Comparison of ENCODE assay signal across 9 cellular contexts in the genomic region with DNA sequence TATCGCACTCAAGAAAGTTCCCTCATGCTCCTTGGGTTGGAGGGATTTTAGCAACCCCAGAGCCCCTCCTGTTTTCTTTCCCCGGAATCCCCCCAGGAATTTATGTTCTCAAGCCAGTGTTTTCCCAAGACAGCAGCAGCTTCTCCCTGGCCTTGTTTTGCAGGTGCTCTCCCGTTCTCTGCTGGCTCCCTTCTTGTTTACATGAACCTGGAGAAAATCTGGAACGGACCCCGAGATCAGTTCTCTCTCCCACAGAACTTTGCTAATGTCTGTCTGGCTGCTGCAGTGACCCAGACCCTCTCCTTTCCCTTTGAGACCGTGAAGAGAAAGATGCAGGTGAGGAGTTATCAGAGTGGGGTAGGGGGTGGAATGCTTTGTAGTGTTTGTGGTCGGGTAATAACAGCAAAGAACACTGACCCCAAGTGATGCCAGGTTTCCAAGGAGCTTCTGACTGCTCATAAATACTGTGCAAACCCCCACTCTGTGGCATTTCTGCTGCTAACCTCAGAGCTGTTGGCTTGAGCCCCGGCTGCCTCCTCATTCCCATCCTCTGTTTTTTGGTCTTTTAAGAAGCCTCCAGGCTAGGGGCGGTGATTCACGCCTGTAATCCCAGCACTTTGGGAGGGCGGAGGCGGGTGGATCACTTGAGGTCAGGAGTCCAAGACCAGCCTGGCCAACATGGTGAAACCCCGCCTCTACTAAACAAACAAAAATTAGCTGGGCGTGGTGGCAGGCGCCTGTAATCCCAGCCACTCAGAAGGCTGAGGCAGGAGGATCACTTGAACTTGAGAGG. TPM values are rescaled to one million over a fixed set of nuclear protein-coding genes. Genes with fewer than 3 reads are reported as not detected.
A peak's percentile ranks its signal among the peaks of the same experiment; 100 is the strongest.
DNase-seq lines count a peak whose midpoint lies in the region; ATAC-seq and TF ChIP-seq lines count a peak whose summit lies in the region.
"Had no signal": no experiment of that assay in that cellular context is flagged by ENCODE, and none has a peak within 500 bp of the region (broad histone marks: within the 10 kb centered on the region; RNA-seq: fewer than 3 reads in every experiment).

No MANE protein-coding gene starts in this region.

- H3K4me1 ChIP-seq in IMR-90 (ENCODE audit: control insufficient read depth, insufficient read depth, low read length) (no peaks in the 10 kb centered on the region), breast epithelium (no peaks in the 10 kb centered on the region)

- H3K4me2 ChIP-seq in IMR-90 (ENCODE audit: low read depth, low read length): no peak overlapping the region

- TF ChIP-seq POLR2A in IMR-90 (IDR thresholded peaks at IDR 0.05; ENCODE audit: low read depth, low read length) (no peak), breast epithelium (IDR thresholded peaks at IDR 0.05) (no peak)

- no peak overlapping the region for H3K4me3 ChIP-seq in IMR-90 (ENCODE audit: insufficient read depth, low read depth, low read length)
- H3K4me3 ChIP-seq in breast epithelium: no peak overlapping the region

- in situ Hi-C loops in IMR-90 (cut with MboI; ENCODE audit: low sequenced_read_pairs): no loop called here

- H2AK5ac ChIP-seq in IMR-90 (ENCODE audit: low read depth, low read length): no peak overlapping the region

- H2BK120ac ChIP-seq in IMR-90 (ENCODE audit: low read depth, low read length): no peak overlapping the region

- peak; percentile 62 for ATAC-seq in IMR-90 (ENCODE audit: low read depth)
- ATAC-seq in GM19467 (IDR thresholded peaks at IDR 0.05; ENCODE audit: unreplicated experiment): no peak
- ATAC-seq in HG03135 (IDR thresholded peaks at IDR 0.05; ENCODE audit: unreplicated experiment): no peak

- no peak overlapping the region for H2BK20ac ChIP-seq in IMR-90 (ENCODE audit: low read depth, low read length)

- H3K23ac ChIP-seq in IMR-90 (ENCODE audit: low read depth, low read length): no peak overlapping the region

- dilution Hi-C loops in IMR-90 (cut with HindIII; ENCODE audit: low sequenced_read_pairs, unreplicated experiment): no loop called here

- no peak overlapping the region for H2BK15ac ChIP-seq in IMR-90 (ENCODE audit: low read depth, low read length)

- POLR2A ChIA-PET in IMR-90 (lab: Charles Lee; ENCODE audit: unreplicated experiment): interaction anchor here (0.6 kb wide), 1 partner anchor 190 kb away, joined by 3 read pairs; no protein-coding TSS in a partner anchor

- no peak overlapping the region for H3K9ac ChIP-seq in IMR-90 (ENCODE audit: low read depth, low read length)

- DNase-seq in AG08396 (ENCODE audit: low spot score): peak; percentile 66
- peak; percentile 69 for DNase-seq in IMR-90
- peak; percentile 53 to 86 for DNase-seq in breast epithelium (ENCODE audit: low spot score in 2 of 2)
- DNase-seq in mucosa of gallbladder (ENCODE audit: low spot score): peak; percentile 15
- no peak for DNase-seq in NCI-H526 treated with DMSO at 0.1 percent for 48 hours (lab: John Stamatoyannopoulos, UW)
- no peak for DNase-seq in NCI-H1930 (lab: John Stamatoyannopoulos, UW)

- H4K91ac ChIP-seq in IMR-90 (ENCODE audit: insufficient read depth, low read depth, low read length): no peak overlapping the region

- no peak overlapping the region for H2AFZ ChIP-seq in IMR-90 (replicated peaks; ENCODE audit: low read length, poor library complexity)

- H3K56ac ChIP-seq in IMR-90 (ENCODE audit: extremely low read depth, insufficient read depth, low read length): no peak overlapping the region

- H4K8ac ChIP-seq in IMR-90 (ENCODE audit: low read depth in 2 of 2, low read length in 2 of 2): no peak overlapping the region

- no peak overlapping the region for H3K18ac ChIP-seq in IMR-90 (ENCODE audit: low read depth, low read length)

- TF ChIP-seq CTCF in IMR-90 (conservative IDR thresholded peaks at IDR 0.05; ENCODE audit: low read depth, low read length) (no peak), breast epithelium (IDR thresholded peaks at IDR 0.05) (no peak)

- WGBS in IMR-90 (ENCODE audit: extremely low coverage in 2 of 2, insufficient read length in 1 of 2), 2 experiments: 66% methylated on average over 3 of the region's 15 CpGs; no CpG with 5 or more reads in 1 of the 2 experiments

- H3K9me3 ChIP-seq in IMR-90 (ENCODE audit: control insufficient read depth, insufficient read depth, low read length): no peaks in the 10 kb centered on the region
- H3K9me3 ChIP-seq in breast epithelium: no peaks in the 10 kb centered on the region

- H2AK9ac ChIP-seq in IMR-90 (replicated peaks; ENCODE audit: low read depth, low read length, poor library complexity): no peak overlapping the region

- no TSS peak for BruUV-seq in IMR-90 (replicated peaks; lab: Mats Ljungman, UMichigan)

- CTCF ChIA-PET in IMR-90 (lab: Yijun Ruan, JAX): no interaction called here

- peaks cover 0 to 6% of the 10 kb centered on the region in 2 experiments; a peak in 2 of 4 replicates for H3K79me1 ChIP-seq in IMR-90 (ENCODE audit: low read depth in 1 of 2, low read length in 2 of 2)

- no peak overlapping the region for H3K4ac ChIP-seq in IMR-90 (ENCODE audit: low read depth, low read length)

- no peak overlapping the region for H4K5ac ChIP-seq in IMR-90 (ENCODE audit: low read depth, low read length)

- H3K9me1 ChIP-seq in IMR-90 (ENCODE audit: insufficient read depth, low read length): peaks cover 3% of the 10 kb centered on the region; the same call in 1 of the 2 replicates

- H3K27me3 ChIP-seq in IMR-90 (ENCODE audit: control insufficient read depth, insufficient read depth, low read length) (no peaks in the 10 kb centered on the region), breast epithelium (peaks cover 0 to 7% of the 10 kb centered on the region in 2 donors)

- no peak overlapping the region for H3K14ac ChIP-seq in IMR-90 (replicated peaks; ENCODE audit: low read depth, low read length)

- H3K36me3 ChIP-seq in IMR-90 (ENCODE audit: control insufficient read depth, insufficient read depth, low read length) (no peaks in the 10 kb centered on the region; the same call in 1 of the 2 replicates), breast epithelium (no peaks in the 10 kb centered on the region)

- intact Hi-C loops in IMR-90 (cut with micrococcal nuclease) (no loop called here), breast epithelium (cut with DNase I; ENCODE audit: low total_unique reads) (no loop called here)

- no peak overlapping the region for H3K27ac ChIP-seq in IMR-90 (ENCODE audit: insufficient read depth, low read length)
- peak overlapping the region; percentile 73 to 77 for H3K27ac ChIP-seq in breast epithelium
- H3K27ac ChIP-seq: VCaP had no signal

- 0 out of 2 replicates have a peak, but pooled peaks cover 4% of the 10 kb centered on the region for H4K20me1 ChIP-seq in IMR-90 (ENCODE audit: insufficient read depth, low read length)

- TF ChIP-seq RAD21 in IMR-90 (IDR thresholded peaks at IDR 0.05; ENCODE audit: low read length): no peak

- no peak overlapping the region for H2BK5ac ChIP-seq in IMR-90 (ENCODE audit: low read depth, low read length, poor library complexity, severe bottlenecking)

TF ChIP-seq in IMR-90, 13 proteins besides CTCF, POLR2A, EP300 and RAD21:
- no peak for TF ChIP-seq MAZ (IDR thresholded peaks at IDR 0.05; ENCODE audit: borderline replicate concordance, low read depth, low read length)
- no peak for TF ChIP-seq FOS (IDR thresholded peaks at IDR 0.05; ENCODE audit: low read depth, low read length)
- TF ChIP-seq MAFK (IDR thresholded peaks at IDR 0.05; ENCODE audit: low read depth, low read length): no peak
- TF ChIP-seq NFE2L2 (IDR thresholded peaks at IDR 0.05; ENCODE audit: low read depth, low read length): no peak
- no peak for TF ChIP-seq SMC3 (IDR thresholded peaks at IDR 0.05; ENCODE audit: low read depth, low read length)
- TF ChIP-seq, protein P1, sequence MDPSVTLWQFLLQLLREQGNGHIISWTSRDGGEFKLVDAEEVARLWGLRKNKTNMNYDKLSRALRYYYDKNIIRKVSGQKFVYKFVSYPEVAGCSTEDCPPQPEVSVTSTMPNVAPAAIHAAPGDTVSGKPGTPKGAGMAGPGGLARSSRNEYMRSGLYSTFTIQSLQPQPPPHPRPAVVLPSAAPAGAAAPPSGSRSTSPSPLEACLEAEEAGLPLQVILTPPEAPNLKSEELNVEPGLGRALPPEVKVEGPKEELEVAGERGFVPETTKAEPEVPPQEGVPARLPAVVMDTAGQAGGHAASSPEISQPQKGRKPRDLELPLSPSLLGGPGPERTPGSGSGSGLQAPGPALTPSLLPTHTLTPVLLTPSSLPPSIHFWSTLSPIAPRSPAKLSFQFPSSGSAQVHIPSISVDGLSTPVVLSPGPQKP (IDR thresholded peaks at IDR 0.05; ENCODE audit: borderline replicate concordance, low read depth, low read length): no peak
- no peak for TF ChIP-seq RFX5 (IDR thresholded peaks at IDR 0.05; ENCODE audit: low read depth, low read length)
- no peak for TF ChIP-seq BHLHE40 (IDR thresholded peaks at IDR 0.05; ENCODE audit: low read depth, low read length)
- TF ChIP-seq RCOR1 (IDR thresholded peaks at IDR 0.05; ENCODE audit: insufficient replicate concordance, low read length): no peak
- no peak for TF ChIP-seq CHD1 (IDR thresholded peaks at IDR 0.05; ENCODE audit: low read depth, low read length)
- no peak for TF ChIP-seq MXI1 (IDR thresholded peaks at IDR 0.05; ENCODE audit: borderline replicate concordance, low read depth, low read length)
- TF ChIP-seq, protein P2, sequence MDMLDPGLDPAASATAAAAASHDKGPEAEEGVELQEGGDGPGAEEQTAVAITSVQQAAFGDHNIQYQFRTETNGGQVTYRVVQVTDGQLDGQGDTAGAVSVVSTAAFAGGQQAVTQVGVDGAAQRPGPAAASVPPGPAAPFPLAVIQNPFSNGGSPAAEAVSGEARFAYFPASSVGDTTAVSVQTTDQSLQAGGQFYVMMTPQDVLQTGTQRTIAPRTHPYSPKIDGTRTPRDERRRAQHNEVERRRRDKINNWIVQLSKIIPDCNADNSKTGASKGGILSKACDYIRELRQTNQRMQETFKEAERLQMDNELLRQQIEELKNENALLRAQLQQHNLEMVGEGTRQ (IDR thresholded peaks at IDR 0.05; ENCODE audit: low read depth, low read length): no peak
- no peak for TF ChIP-seq CEBPB (IDR thresholded peaks at IDR 0.05; ENCODE audit: low read depth, low read length)

RNA-seq across cellular contexts. Expression of a gene that starts 11.1 kb away (rescaled TPM):
- total RNA-seq in IMR-90 (2012; rRNA removed) (12.2 and 12.5 TPM in 2 replicates), breast epithelium (10 to 100 TPM; 16.3 to 20.5 (median 19.0) TPM), mucosa of gallbladder (4.3 TPM)
- 10.3 and 12.3 TPM in 2 replicates for polyA plus RNA-seq in IMR-90 (2012; rRNA removed)
- 8.3 and 8.5 TPM in 2 replicates for polyA plus RNA-seq in IMR-90 (2012; cell fraction: cytosol; rRNA removed)
- 3.6 and 8.0 TPM in 2 replicates for polyA plus RNA-seq in IMR-90 (2012; cell fraction: nucleus; rRNA removed; ENCODE audit: low replicate concordance)

RNA-seq across cellular contexts. Expression of a gene that starts 58.0 kb away (rescaled TPM):
- total RNA-seq in IMR-90 (2012; rRNA removed) (216 and 282 TPM in 2 replicates), breast epithelium (100 to 1,000 TPM; 153 to 190 (median 164) TPM), mucosa of gallbladder (257 TPM)
- 247 and 337 TPM in 2 replicates for polyA plus RNA-seq in IMR-90 (2012; rRNA removed)
- 176 and 222 TPM in 2 replicates for polyA plus RNA-seq in IMR-90 (2012; cell fraction: cytosol; rRNA removed)
- 114 and 168 TPM in 2 replicates for polyA plus RNA-seq in IMR-90 (2012; cell fraction: nucleus; rRNA removed; ENCODE audit: low replicate concordance)

Comparison
In these comparisons a context has a peak if more than half of its experiments do, and no peak if none do; other contexts are left out.
1. DNase-seq: peak in AG08396 (single experiment), IMR-90 (single experiment), breast epithelium (2 of 2) and mucosa of gallbladder (single experiment); none in NCI-H526 treated with DMSO at 0.1 percent for 48 hours (single experiment) and NCI-H1930 (0 of 2).